In genomic region chr11:43919852-43920597, GRCh38 we compare ENCODE assay signal across 13 cellular contexts. TPM values are rescaled to one million over a fixed set of nuclear protein-coding genes. Genes with fewer than 3 reads are reported as not detected.
DNase-seq lines count a peak whose midpoint lies in the region; ATAC-seq and TF ChIP-seq lines count a peak whose summit lies in the region.
"Had no signal": no experiment of that assay in that cellular context is flagged by ENCODE, and none has a peak within 500 bp of the region (broad histone marks: within the 10 kb centered on the region; RNA-seq: fewer than 3 reads in every experiment).

No MANE protein-coding gene starts in this region.

- H3K9me2 ChIP-seq in hepatocyte (replicated peaks; ENCODE audit: insufficient read depth): no peaks in the 10 kb centered on the region

- in situ Hi-C loops in brain microvascular endothelial cell (cut with HindIII; ENCODE audit: low pct_ligation_motif_present, low sequenced_read_pairs): loop anchor here (25.0 kb wide), 1 partner anchor 117 kb away; the partner anchor contains the start of gene ACCSL

- H3K27me3 Mint-ChIP-seq in progenitor cell of endocrine pancreas: no peaks in the 10 kb centered on the region

- H3K4me3 Mint-ChIP-seq in progenitor cell of endocrine pancreas (ENCODE audit: low read depth): no peak overlapping the region
- H3K4me3 Mint-ChIP-seq: stimulated activated effector memory CD8-positive, alpha-beta T cell treated with anti-CD3 and anti-CD28 coated beads, Interleukin-12 subunit alpha, Interleukin-12 subunit beta, amount 100 ng/mL, for 72 hours had no signal

- no peak for TF ChIP-seq CTCF in brain microvascular endothelial cell (IDR thresholded peaks at IDR 0.05; ENCODE audit: low read depth, low read length, missing control alignments)
- TF ChIP-seq CTCF in hepatocyte (IDR thresholded peaks at IDR 0.05; ENCODE audit: poor library complexity): no peak
- TF ChIP-seq CTCF in spleen (IDR thresholded peaks at IDR 0.05 in 8 of 11, conservative IDR thresholded peaks at IDR 0.05 in 3 of 11): no peak
- TF ChIP-seq CTCF in progenitor cell of endocrine pancreas (IDR thresholded peaks at IDR 0.05; ENCODE audit: unreplicated experiment): no peak

- 92% methylated on average over 14 of the region's 14 CpGs for WGBS in hepatocyte (ENCODE audit: low lambda C conversion rate, missing lambda C conversion rate)
- WGBS in spleen, 5 donors: 84 to 90% (median 85%) methylated on average over 14 of the region's 14 CpGs

- no peaks in the 10 kb centered on the region for H3K9me3 Mint-ChIP-seq in progenitor cell of endocrine pancreas (ENCODE audit: low read depth)
- H3K9me3 Mint-ChIP-seq: stimulated activated effector memory CD8-positive, alpha-beta T cell treated with anti-CD3 and anti-CD28 coated beads, Interleukin-12 subunit alpha, Interleukin-12 subunit beta, amount 100 ng/mL, for 72 hours had no signal

- peaks cover 11% of the 10 kb centered on the region for H3K4me1 ChIP-seq in hepatocyte (ENCODE audit: insufficient read depth)
- peaks cover 3 to 46% (median 23%) of the 10 kb centered on the region in 6 donors for H3K4me1 ChIP-seq in spleen

- no peak for ATAC-seq in left colon

- no peaks in the 10 kb centered on the region for H4K20me1 ChIP-seq in hepatocyte (ENCODE audit: insufficient read depth, poor library complexity, severe bottlenecking)

- intact Hi-C loops in spleen (cut with DNase I; ENCODE audit: low total_unique reads): no loop called here
- intact Hi-C loops in left colon (cut with DNase I, micrococcal nuclease): no loop called here

- no peak overlapping the region for H3K4me3 ChIP-seq in brain microvascular endothelial cell (ENCODE audit: low read depth, low read length)
- no peak overlapping the region for H3K4me3 ChIP-seq in hepatocyte
- no peak overlapping the region for H3K4me3 ChIP-seq in spleen
- H3K4me3 ChIP-seq: skin epidermis had no signal

- H3K27me3 ChIP-seq in brain microvascular endothelial cell (replicated peaks) (no peaks in the 10 kb centered on the region), hepatocyte (no peaks in the 10 kb centered on the region), spleen (replicated peaks in 1 of 7) (no peaks in the 10 kb centered on the region)

- H2AFZ ChIP-seq in hepatocyte: no peak overlapping the region

- H3K36me3 Mint-ChIP-seq in progenitor cell of endocrine pancreas (ENCODE audit: insufficient read depth): peaks cover 5% of the 10 kb centered on the region

- H3K79me2 ChIP-seq in hepatocyte: no peaks in the 10 kb centered on the region

- H3K4me2 ChIP-seq in hepatocyte: no peak overlapping the region

- no peak for TF ChIP-seq POLR2A in spleen (IDR thresholded peaks at IDR 0.05)

- H3K9me3 ChIP-seq in hepatocyte (ENCODE audit: low read depth) (no peaks in the 10 kb centered on the region), spleen (no peaks in the 10 kb centered on the region)

- peaks cover 2% of the 10 kb centered on the region for H3K36me3 ChIP-seq in brain microvascular endothelial cell (replicated peaks)
- no peaks in the 10 kb centered on the region for H3K36me3 ChIP-seq in hepatocyte (replicated peaks; ENCODE audit: insufficient read depth, low read depth)
- H3K36me3 ChIP-seq in spleen: peaks cover 0 to 85% (median 46%) of the 10 kb centered on the region in 6 donors

- peaks cover 6% of the 10 kb centered on the region for H3K4me1 Mint-ChIP-seq in progenitor cell of endocrine pancreas (ENCODE audit: low read depth)

- peak; percentile 41 for DNase-seq in HCEC 1CT
- no peak for DNase-seq in brain microvascular endothelial cell
- DNase-seq in hepatocyte (ENCODE audit: low spot score): no peak
- DNase-seq in spleen: no peak
- no peak for DNase-seq in progenitor cell of endocrine pancreas (ENCODE audit: low spot score, unreplicated experiment)
- DNase-seq in NK-92 treated with Interleukin-12 subunit alpha and Interleukin-12 subunit beta, amount 100 ng/mL, for 24 hours (lab: John Stamatoyannopoulos, UW): no peak
- DNase-seq in left colon: no peak
- DNase-seq in iPS-NIHi11 (ENCODE audit: low spot score): no peak
- DNase-seq: COR-L47, NCI-H774, T-helper 2 cell had no signal

- H3K27ac ChIP-seq in brain microvascular endothelial cell (peak overlapping the region; percentile 94), hepatocyte (peak overlapping the region; percentile 93), spleen (peak overlapping the region in 7 of 8 donors; percentile 26 to 78 (median 69))

- H3K27ac Mint-ChIP-seq in progenitor cell of endocrine pancreas: no peak overlapping the region

RNA-seq across cellular contexts. Expression of gene C11orf96, which starts 22.4 kb away (rescaled TPM):
- total RNA-seq in hepatocyte: 23.2 and 30.7 TPM in 2 replicates
- polyA plus RNA-seq in hepatocyte: 9.3 and 13.3 TPM in 2 replicates
- total RNA-seq in spleen: 100 to 1,000 TPM in 1 of 7 donors, 10 to 100 TPM in 6; 20.8 to 103 (median 68.4) TPM
- 10 to 100 TPM; 13.2 to 26.7 (median 26.3) TPM for polyA plus RNA-seq in spleen
- total RNA-seq in progenitor cell of endocrine pancreas: 0.38 and 0.47 TPM in 2 replicates
- total RNA-seq in left colon: 10 to 100 TPM; 19.0 to 22.0 TPM

RNA-seq across cellular contexts. Expression of gene ALKBH3, which starts 39.4 kb away (rescaled TPM):
- total RNA-seq in hepatocyte: 22.0 and 27.2 TPM in 2 replicates
- polyA plus RNA-seq in hepatocyte: 18.2 and 23.8 TPM in 2 replicates
- 10 to 100 TPM; 21.6 to 42.2 (median 31.7) TPM for total RNA-seq in spleen
- 10 to 100 TPM; 28.2 to 36.6 (median 33.5) TPM for polyA plus RNA-seq in spleen
- 19.8 and 22.0 TPM in 2 replicates for total RNA-seq in progenitor cell of endocrine pancreas
- 10 to 100 TPM; 22.7 to 29.9 TPM for total RNA-seq in left colon

Comparison
In these comparisons a context has a peak if more than half of its experiments do, and no peak if none do; other contexts are left out.
1. RNA of gene C11orf96, which starts 22.4 kb away (total RNA-seq): 20.8 to 103 TPM in spleen, 23.2 to 30.7 TPM in hepatocyte and 19.0 to 22.0 TPM in left colon; 0.38 to 0.47 TPM in progenitor cell of endocrine pancreas; every median in the first group is over 10 times any median in the second.
2. Peak in every context shown above with its lines, with median percentiles within 50 percentile points of each other: H3K27ac ChIP-seq.